8 cellular contexts compared by ENCODE assay signal in the genomic region with DNA sequence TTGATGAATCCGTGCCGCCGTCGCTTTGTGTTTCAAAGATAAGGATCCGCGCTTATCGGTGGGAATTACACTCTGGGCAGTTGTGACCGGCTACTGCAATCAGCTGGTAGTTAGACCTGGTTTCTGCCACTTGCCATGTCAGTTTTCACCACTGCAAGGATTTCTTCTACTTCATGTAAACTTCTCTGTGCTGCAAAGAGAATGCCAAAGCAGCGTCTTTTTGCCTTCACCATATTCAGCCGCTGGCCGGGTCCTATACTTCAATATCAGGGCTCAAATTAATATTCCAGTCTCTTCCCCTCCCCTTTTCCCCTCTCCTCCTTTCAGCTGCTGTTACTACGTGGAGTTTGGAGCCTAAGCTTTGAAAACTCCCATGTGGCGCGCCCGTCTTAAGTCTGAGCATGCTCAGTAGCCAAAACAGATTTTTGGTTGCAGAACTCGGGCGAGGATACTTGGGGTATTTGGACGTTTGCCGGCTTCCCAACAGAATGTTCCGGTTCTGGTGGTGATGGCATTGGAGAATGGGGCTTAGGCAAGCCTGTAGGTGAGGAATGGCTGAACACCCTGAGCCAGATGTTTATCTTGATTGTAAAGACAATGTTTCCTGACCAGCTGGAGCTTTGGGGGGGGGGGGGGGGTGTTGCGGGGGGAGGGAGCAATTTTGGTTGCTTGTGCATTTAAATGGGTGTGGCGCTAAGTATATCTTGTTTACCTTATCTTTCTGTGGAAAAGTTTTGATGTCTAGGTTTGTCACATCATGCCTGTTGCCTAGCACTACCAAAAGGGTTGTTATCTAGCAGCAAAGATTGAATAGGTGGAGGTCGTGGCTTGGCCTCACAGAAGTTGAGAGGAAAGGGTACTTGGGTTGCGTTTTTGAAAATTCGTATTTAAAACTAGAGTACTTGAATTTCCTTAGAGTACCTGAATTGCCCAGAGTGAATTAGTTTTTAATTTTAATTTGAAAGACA. TPM values are rescaled to one million over a fixed set of nuclear protein-coding genes. Genes with fewer than 3 reads are reported as not detected.
A peak's percentile ranks its signal among the peaks of the same experiment; 100 is the strongest.
DNase-seq lines count a peak whose midpoint lies in the region; ATAC-seq, FAIRE-seq and TF ChIP-seq lines count a peak whose summit lies in the region.

No MANE protein-coding gene starts in this region.

- no peaks in the 10 kb centered on the region for H3K9me3 ChIP-seq in Peyer's patch

- ATAC-seq in HG03159 (IDR thresholded peaks at IDR 0.05; ENCODE audit: unreplicated experiment), result peak; percentile 11

- H3K4me1 ChIP-seq in Peyer's patch, result peaks cover 0 to 28% (median 4%) of the 10 kb centered on the region in 4 donors

- no peaks in the 10 kb centered on the region for H3K27me3 ChIP-seq in Peyer's patch
- H3K27me3 ChIP-seq in bronchial epithelial cell (ENCODE audit: control insufficient read depth, insufficient read depth, low read length), result no peaks in the 10 kb centered on the region

- in situ Hi-C loops in ACHN (cut with HindIII; ENCODE audit: low pct_ligation_motif_present, low pct_unique_long_range_greater_than_20kb, low sequenced_read_pairs), result no loop called here

- FAIRE-seq in bronchial epithelial cell (lab: Jason Lieb, UNC), result no peak

- TF ChIP-seq POLR2A in Peyer's patch (IDR thresholded peaks at IDR 0.05), result no peak

- DNase-seq in ACHN (peak; percentile 36), GM10266 (ENCODE audit: extremely low spot score) (peak; percentile 41), Peyer's patch (peak; percentile 42 to 75 (median 51)), bronchial epithelial cell (ENCODE audit: low read depth) (peak; percentile 52), iPS-NIHi11 (ENCODE audit: low spot score) (peak; percentile 33), skeletal muscle cell (ENCODE audit: low read depth) (no peak), NCI-H2107 treated with DMSO at 0.1 percent for 48 hours (lab: John Stamatoyannopoulos, UW; ENCODE audit: unreplicated experiment) (no peak)

- H3K27ac ChIP-seq in Peyer's patch, result peak overlapping the region; percentile 89 to 98 (median 92)

- peak overlapping the region; percentile 71 to 95 (median 90) for H3K4me3 ChIP-seq in Peyer's patch
- H3K4me3 ChIP-seq in bronchial epithelial cell (ENCODE audit: low read depth, low read length), result peak overlapping the region; percentile 85
- peak overlapping the region; percentile 90 for H3K4me3 ChIP-seq in skeletal muscle cell (ENCODE audit: low read depth, low read length)

- no peak for TF ChIP-seq CTCF in GM10266 (IDR thresholded peaks at IDR 0.05; ENCODE audit: control insufficient read depth, insufficient read depth, low read depth, missing control alignments)
- TF ChIP-seq CTCF in Peyer's patch (IDR thresholded peaks at IDR 0.05), result peak in 3 of 6 experiments; percentile 2 to 25 (median 23)
- no peak for TF ChIP-seq CTCF in bronchial epithelial cell (IDR thresholded peaks at IDR 0.05; ENCODE audit: insufficient read depth, low read length, severe bottlenecking)

- no peaks in the 10 kb centered on the region for H3K36me3 ChIP-seq in Peyer's patch
- no peaks in the 10 kb centered on the region for H3K36me3 ChIP-seq in bronchial epithelial cell (ENCODE audit: control insufficient read depth, insufficient read depth, low read length)

RNA-seq across cellular contexts. Expression of gene SMAD5, which starts 1.1 kb away (rescaled TPM):
- 10 to 100 TPM; 20.0 to 31.4 (median 23.7) TPM for total RNA-seq in Peyer's patch
- total RNA-seq in bronchial epithelial cell, result 24.6 and 29.7 TPM in 2 replicates

RNA-seq across cellular contexts. Expression of gene SMIM32, which starts 59.3 kb away (rescaled TPM):
- 10 to 100 TPM in 3 of 4 donors, 1 to 10 TPM in 1; 5.8 to 18.4 (median 15.1) TPM for total RNA-seq in Peyer's patch
- total RNA-seq in bronchial epithelial cell, result not detected in 2 replicates

Comparison
In these comparisons a context has a peak if more than half of its experiments do, and no peak if none do; other contexts are left out.
1. DNase-seq: peak in ACHN (single experiment), GM10266 (single experiment), Peyer's patch (3 of 3), bronchial epithelial cell (single experiment) and iPS-NIHi11 (single experiment); none in skeletal muscle cell (single experiment) and NCI-H2107 treated with DMSO at 0.1 percent for 48 hours (single experiment).
2. Peak in every context shown above with its lines, with median percentiles within 50 percentile points of each other: H3K4me3 ChIP-seq.